In genomic region chr10:10976652-10977051, GRCh38 we compare ENCODE assay signal across 19 cellular contexts. TPM values are rescaled to one million over a fixed set of nuclear protein-coding genes. Genes with fewer than 3 reads are reported as not detected.
A peak's percentile ranks its signal among the peaks of the same experiment; 100 is the strongest.
DNase-seq lines count a peak whose midpoint lies in the region; ATAC-seq and TF ChIP-seq lines count a peak whose summit lies in the region.
"Had no signal": no experiment of that assay in that cellular context is flagged by ENCODE, and none has a peak within 500 bp of the region (broad histone marks: within the 10 kb centered on the region; RNA-seq: fewer than 3 reads in every experiment).

No MANE protein-coding gene starts in this region.

- H3K27ac ChIP-seq in dorsolateral prefrontal cortex, result peak overlapping the region in 40 of 59 donors; percentile 9 to 80 (median 42)
- H3K27ac ChIP-seq in skeletal muscle tissue (ENCODE audit: low read depth, low read length), result peak overlapping the region; percentile 9
- H3K27ac ChIP-seq in temporal lobe (ENCODE audit: low read depth, low read length), result peak overlapping the region; percentile 21
- H3K27ac ChIP-seq: BLaER1 treated with 17β-estradiol and CSF1 and Interleukin-3, amounts not matched to agents 10 nM and 100 nM had no signal

- intact Hi-C loops in natural killer cell (cut with micrococcal nuclease) (no loop called here), dorsolateral prefrontal cortex (cut with DNase I) (no loop called here)

- H3K4me3 ChIP-seq in dorsolateral prefrontal cortex (no peak overlapping the region), skeletal muscle tissue (ENCODE audit: low read length in 3 of 3) (no peak overlapping the region), HAP-1 (no peak overlapping the region)
- H3K4me3 ChIP-seq: BLaER1 treated with 17β-estradiol and CSF1 and Interleukin-3, amounts not matched to agents 10 nM and 100 nM; GM12878 had no signal

- peaks cover 32 to 36% of the 10 kb centered on the region in 2 donors for H3K4me1 Mint-ChIP-seq in natural killer cell treated with Interleukin-12 subunit alpha and Interleukin-12 subunit beta and Interleukin-15 and Interleukin-18, amount 100 ng/mL, for 72 hours (ENCODE audit: low read depth in 2 of 2)
- no peaks in the 10 kb centered on the region for H3K4me1 Mint-ChIP-seq in natural killer cell
- H3K4me1 Mint-ChIP-seq: B cell, H9 had no signal

- in situ Hi-C loops in HAP-1 (cut with MboI; ENCODE audit: low sequenced_read_pairs), result no loop called here

- H3K36me3 ChIP-seq in skeletal muscle tissue (ENCODE audit: control insufficient read depth in 3 of 3, insufficient read depth in 3 of 3, low read length in 3 of 3) (no peaks in the 10 kb centered on the region), HAP-1 (replicated peaks) (no peaks in the 10 kb centered on the region)
- H3K36me3 ChIP-seq: BLaER1 treated with 17β-estradiol and CSF1 and Interleukin-3, amounts not matched to agents 10 nM and 100 nM had no signal

- no peaks in the 10 kb centered on the region for H3K4me1 ChIP-seq in skeletal muscle tissue (ENCODE audit: control insufficient read depth in 3 of 3, insufficient read depth in 3 of 3, low read length in 3 of 3)
- no peaks in the 10 kb centered on the region for H3K4me1 ChIP-seq in HAP-1

- H3K9me3 ChIP-seq in skeletal muscle tissue (ENCODE audit: control insufficient read depth in 3 of 3, low read length in 3 of 3), result no peaks in the 10 kb centered on the region
- no peaks in the 10 kb centered on the region for H3K9me3 ChIP-seq in HAP-1
- H3K9me3 ChIP-seq: BLaER1 treated with 17β-estradiol and CSF1 and Interleukin-3, amounts not matched to agents 10 nM and 100 nM had no signal

- TF ChIP-seq CTCF in natural killer cell (IDR thresholded peaks at IDR 0.05), result no peak
- no peak for TF ChIP-seq CTCF in dorsolateral prefrontal cortex (IDR thresholded peaks at IDR 0.05 in 54 of 56, conservative IDR thresholded peaks at IDR 0.05 in 2 of 56; ENCODE audit: low read depth in 1 of 56, partially characterized antibody in 56 of 56)

- H3K4me3 Mint-ChIP-seq in natural killer cell treated with Interleukin-12 subunit alpha and Interleukin-12 subunit beta and Interleukin-15 and Interleukin-18, amount 100 ng/mL, for 72 hours, result peak overlapping the region; percentile 63
- H3K4me3 Mint-ChIP-seq in natural killer cell, result no peak overlapping the region
- H3K4me3 Mint-ChIP-seq: B cell; CD8-positive, alpha-beta T cell; H9 had no signal

- DNase-seq in natural killer cell treated with Interleukin-12 subunit alpha and Interleukin-12 subunit beta and Interleukin-15 and Interleukin-18, amount 100 ng/mL, for 72 hours (ENCODE audit: low spot score), result no peak
- DNase-seq in natural killer cell (no peak), dorsolateral prefrontal cortex (no peak), HAP-1 (ENCODE audit: low spot score in 2 of 2) (no peak), HuH-7.5 (ENCODE audit: low spot score) (no peak)
- DNase-seq: Calu3; CD8-positive, alpha-beta T cell; DMS 273 treated with DMSO at 0.1 percent for 48 hours; DMS53; DND-41; EL; H9 had no signal

- peaks cover 35 to 61% of the 10 kb centered on the region in 2 donors for H3K27me3 Mint-ChIP-seq in natural killer cell treated with Interleukin-12 subunit alpha and Interleukin-12 subunit beta and Interleukin-15 and Interleukin-18, amount 100 ng/mL, for 72 hours
- H3K27me3 Mint-ChIP-seq in natural killer cell (ENCODE audit: low read depth in 2 of 2), result peaks cover 32 to 57% of the 10 kb centered on the region in 2 donors

- H3K27me3 ChIP-seq in dorsolateral prefrontal cortex (peaks cover 0 to 8% (median 0%) of the 10 kb centered on the region in 45 donors), skeletal muscle tissue (ENCODE audit: control insufficient read depth in 3 of 3, insufficient read depth in 3 of 3, low read length in 3 of 3) (no peaks in the 10 kb centered on the region), HAP-1 (ENCODE audit: low read depth) (peaks cover 30% of the 10 kb centered on the region)
- H3K27me3 ChIP-seq: BLaER1 treated with 17β-estradiol and CSF1 and Interleukin-3, amounts not matched to agents 10 nM and 100 nM had no signal

- no peak overlapping the region for H3K9ac ChIP-seq in skeletal muscle tissue (ENCODE audit: low read depth in 1 of 3, low read length in 3 of 3)
- H3K9ac ChIP-seq: BLaER1 treated with 17β-estradiol and CSF1 and Interleukin-3, amounts not matched to agents 10 nM and 100 nM had no signal

- H3K27ac Mint-ChIP-seq in natural killer cell treated with Interleukin-12 subunit alpha and Interleukin-12 subunit beta and Interleukin-15 and Interleukin-18, amount 100 ng/mL, for 72 hours, result peak overlapping the region; percentile 85 to 88
- no peak overlapping the region for H3K27ac Mint-ChIP-seq in natural killer cell
- H3K27ac Mint-ChIP-seq: B cell; CD8-positive, alpha-beta T cell; H9 had no signal

- H3K9me3 Mint-ChIP-seq in natural killer cell treated with Interleukin-12 subunit alpha and Interleukin-12 subunit beta and Interleukin-15 and Interleukin-18, amount 100 ng/mL, for 72 hours, result no peaks in the 10 kb centered on the region
- no peaks in the 10 kb centered on the region for H3K9me3 Mint-ChIP-seq in natural killer cell
- H3K9me3 Mint-ChIP-seq: CD8-positive, alpha-beta T cell; H9 had no signal

- peaks cover 16% of the 10 kb centered on the region for H3K36me3 Mint-ChIP-seq in natural killer cell treated with Interleukin-12 subunit alpha and Interleukin-12 subunit beta and Interleukin-15 and Interleukin-18, amount 100 ng/mL, for 72 hours
- no peaks in the 10 kb centered on the region for H3K36me3 Mint-ChIP-seq in natural killer cell
- H3K36me3 Mint-ChIP-seq: CD8-positive, alpha-beta T cell had no signal

- peak; percentile 57 to 62 for ATAC-seq in natural killer cell treated with Interleukin-12 subunit alpha and Interleukin-12 subunit beta and Interleukin-15 and Interleukin-18, amount 100 ng/mL, for 72 hours
- ATAC-seq in natural killer cell (no peak), GM18498 (IDR thresholded peaks at IDR 0.05; ENCODE audit: unreplicated experiment) (no peak)
- ATAC-seq: CD8-positive, alpha-beta T cell; GM12878 had no signal

RNA-seq across cellular contexts. Expression of gene CELF2, which starts 41.0 kb away (rescaled TPM):
- total RNA-seq in natural killer cell treated with Interleukin-12 subunit alpha and Interleukin-12 subunit beta and Interleukin-15 and Interleukin-18, amount 100 ng/mL, for 72 hours, result 100 to 1,000 TPM; 185 to 208 TPM
- 100 to 1,000 TPM; 282 to 298 (median 295) TPM for total RNA-seq in natural killer cell
- total RNA-seq in dorsolateral prefrontal cortex, result 100 to 1,000 TPM in 119 of 120 experiments, 10 to 100 TPM in 1; 93.7 to 263 (median 189) TPM
- total RNA-seq in skeletal muscle tissue, result 31.8 TPM
- total RNA-seq in temporal lobe, result 129 TPM
- total RNA-seq: Calu3, HT-29 had no signal

Comparison
In these comparisons a context has a peak if more than half of its experiments do, and no peak if none do; other contexts are left out.
1. ATAC-seq: peak in natural killer cell treated with Interleukin-12 subunit alpha and Interleukin-12 subunit beta and Interleukin-15 and Interleukin-18, amount 100 ng/mL, for 72 hours (2 of 2); none in natural killer cell (0 of 3) and GM18498 (single experiment).
2. H3K27ac Mint-ChIP-seq: peak in natural killer cell treated with Interleukin-12 subunit alpha and Interleukin-12 subunit beta and Interleukin-15 and Interleukin-18, amount 100 ng/mL, for 72 hours (2 of 2); none in natural killer cell (0 of 2).
3. Peak in every context shown above with its lines, with median percentiles within 50 percentile points of each other: H3K27ac ChIP-seq.